Comparison of ENCODE assay signal across 8 cellular contexts in genomic region chr14:57392830-57393229, GRCh38. TPM values are rescaled to one million over a fixed set of nuclear protein-coding genes. Genes with fewer than 3 reads are reported as not detected.
DNase-seq lines count a peak whose midpoint lies in the region; ATAC-seq and TF ChIP-seq lines count a peak whose summit lies in the region.

No MANE protein-coding gene starts in this region.

- DNase-seq in CD8-positive, alpha-beta T cell = no peak
- no peak for DNase-seq in central memory CD8-positive, alpha-beta T cell (ENCODE audit: low spot score in 2 of 2)
- DNase-seq in natural killer cell (no peak), hippocampal formation (lab: John Stamatoyannopoulos, UW) (no peak), SHP77 treated with DMSO at 0.1 percent for 48 hours (lab: John Stamatoyannopoulos, UW) (no peak)
- DNase-seq in stimulated activated naive CD4-positive, alpha-beta T cell (lab: John Stamatoyannopoulos, UW) = no peak
- no peak for DNase-seq in activated CD4-positive, alpha-beta T cell treated with anti-CD3 and anti-CD28 coated beads, Interleukin-2, amount 50 U/mL, for 4 hours

- H3K36me3 ChIP-seq in CD8-positive, alpha-beta T cell (ENCODE audit: insufficient read depth, low read length) = no peaks in the 10 kb centered on the region
- no peaks in the 10 kb centered on the region for H3K36me3 ChIP-seq in KMS-11 (ENCODE audit: insufficient read depth)

- H3K4me1 ChIP-seq in CD8-positive, alpha-beta T cell (ENCODE audit: insufficient read depth, low read length) = peaks cover 27% of the 10 kb centered on the region
- H3K4me1 ChIP-seq in KMS-11 (ENCODE audit: low read depth, poor library complexity, severe bottlenecking) = peaks cover 23% of the 10 kb centered on the region

- TF ChIP-seq CTCF in CD8-positive, alpha-beta T cell (IDR thresholded peaks at IDR 0.05) = no peak
- no peak for TF ChIP-seq CTCF in KMS-11 (conservative IDR thresholded peaks at IDR 0.05; ENCODE audit: low read depth, low read length)
- TF ChIP-seq CTCF in natural killer cell (IDR thresholded peaks at IDR 0.05) = no peak

- peak overlapping the region; percentile 60 for H3K4me2 ChIP-seq in KMS-11

- peak overlapping the region; percentile 64 for H3K4me3 Mint-ChIP-seq in CD8-positive, alpha-beta T cell
- peak overlapping the region; percentile 92 for H3K4me3 Mint-ChIP-seq in central memory CD8-positive, alpha-beta T cell
- H3K4me3 Mint-ChIP-seq in natural killer cell = peak overlapping the region; percentile 72

- H3K4me3 ChIP-seq in CD8-positive, alpha-beta T cell (ENCODE audit: low read depth, low read length) = no peak overlapping the region
- no peak overlapping the region for H3K4me3 ChIP-seq in KMS-11 (IDR thresholded peaks at IDR 0.05; ENCODE audit: insufficient read depth, low read depth, low read length)

- H3K27ac Mint-ChIP-seq in CD8-positive, alpha-beta T cell = no peak overlapping the region
- no peak overlapping the region for H3K27ac Mint-ChIP-seq in central memory CD8-positive, alpha-beta T cell (ENCODE audit: low read depth)
- H3K27ac Mint-ChIP-seq in natural killer cell = peak overlapping the region; percentile 20 to 90

- H3K27me3 Mint-ChIP-seq in CD8-positive, alpha-beta T cell (ENCODE audit: low read depth) = no peaks in the 10 kb centered on the region
- no peaks in the 10 kb centered on the region for H3K27me3 Mint-ChIP-seq in central memory CD8-positive, alpha-beta T cell
- H3K27me3 Mint-ChIP-seq in natural killer cell (ENCODE audit: low read depth in 2 of 2) = no peaks in the 10 kb centered on the region

- H3K9ac ChIP-seq in KMS-11 = no peak overlapping the region

- H4K20me1 ChIP-seq in KMS-11 (ENCODE audit: insufficient read depth) = no peaks in the 10 kb centered on the region

- H3K9me3 Mint-ChIP-seq in CD8-positive, alpha-beta T cell = no peaks in the 10 kb centered on the region
- H3K9me3 Mint-ChIP-seq in central memory CD8-positive, alpha-beta T cell = no peaks in the 10 kb centered on the region
- H3K9me3 Mint-ChIP-seq in natural killer cell = no peaks in the 10 kb centered on the region

- H3K79me2 ChIP-seq in KMS-11 (ENCODE audit: insufficient read depth, low read depth) = peaks cover 19% of the 10 kb centered on the region

- H2AFZ ChIP-seq in KMS-11 (ENCODE audit: low read depth) = no peak overlapping the region

- peaks cover 38% of the 10 kb centered on the region for H3K36me3 Mint-ChIP-seq in CD8-positive, alpha-beta T cell
- peaks cover 23% of the 10 kb centered on the region for H3K36me3 Mint-ChIP-seq in central memory CD8-positive, alpha-beta T cell (ENCODE audit: insufficient read depth)
- H3K36me3 Mint-ChIP-seq in natural killer cell = no peaks in the 10 kb centered on the region

- intact Hi-C loops in CD8-positive, alpha-beta T cell (cut with DNase I, micrococcal nuclease) = loop anchor here (5.0 to 10.0 kb wide), 6 partner anchors 188 to 1811 kb away; partner anchors contain the start of genes KIAA0586 (in 1 of the 2), KTN1 (in 1 of the 2), PELI2 (in 1 of the 2) and PSMA3 (in 1 of the 2)
- intact Hi-C loops in natural killer cell (cut with micrococcal nuclease) = loop anchor here (5.0 kb wide), 1 partner anchor 1794 kb away; the partner anchor contains the start of gene DAAM1

- POLR2A ChIA-PET in CD8-positive, alpha-beta T cell (lab: Charles Lee) = no interaction called here

- ATAC-seq in CD8-positive, alpha-beta T cell = no peak
- ATAC-seq in central memory CD8-positive, alpha-beta T cell (replicated peaks; ENCODE audit: extremely low read depth, poor library complexity, severe bottlenecking) = no peak
- ATAC-seq in natural killer cell = no peak

- no peaks in the 10 kb centered on the region for H3K27me3 ChIP-seq in CD8-positive, alpha-beta T cell (ENCODE audit: insufficient read depth, low read length)
- no peaks in the 10 kb centered on the region for H3K27me3 ChIP-seq in KMS-11 (ENCODE audit: insufficient read depth, low read depth)

- CTCF ChIA-PET in CD8-positive, alpha-beta T cell (lab: Charles Lee) = no interaction called here

- H3K9me3 ChIP-seq in CD8-positive, alpha-beta T cell (ENCODE audit: low read length) = no peaks in the 10 kb centered on the region

- H3K4me1 Mint-ChIP-seq in CD8-positive, alpha-beta T cell (ENCODE audit: low read depth) = peaks cover 52% of the 10 kb centered on the region
- H3K4me1 Mint-ChIP-seq in central memory CD8-positive, alpha-beta T cell = peaks cover 37% of the 10 kb centered on the region
- H3K4me1 Mint-ChIP-seq in natural killer cell = peaks cover 49 to 53% of the 10 kb centered on the region in 2 donors

- H3K27ac ChIP-seq in CD8-positive, alpha-beta T cell (ENCODE audit: low read depth, low read length) = no peak overlapping the region
- no peak overlapping the region for H3K27ac ChIP-seq in KMS-11

RNA-seq across cellular contexts. Expression of gene NAA30, which starts 2.4 kb away (rescaled TPM):
- 10 to 100 TPM; 26.4 to 31.2 TPM for total RNA-seq in CD8-positive, alpha-beta T cell
- total RNA-seq in natural killer cell = 10 to 100 TPM; 17.1 to 32.6 (median 24.0) TPM

Comparison
In these comparisons a context has a peak if more than half of its experiments do, and no peak if none do; other contexts are left out.
1. H3K27ac Mint-ChIP-seq: peak in natural killer cell (2 of 2); none in CD8-positive, alpha-beta T cell (single experiment) and central memory CD8-positive, alpha-beta T cell (single experiment).
2. Peak in every context shown above with its lines, with median percentiles within 50 percentile points of each other: H3K4me3 Mint-ChIP-seq.